In the genomic region with DNA sequence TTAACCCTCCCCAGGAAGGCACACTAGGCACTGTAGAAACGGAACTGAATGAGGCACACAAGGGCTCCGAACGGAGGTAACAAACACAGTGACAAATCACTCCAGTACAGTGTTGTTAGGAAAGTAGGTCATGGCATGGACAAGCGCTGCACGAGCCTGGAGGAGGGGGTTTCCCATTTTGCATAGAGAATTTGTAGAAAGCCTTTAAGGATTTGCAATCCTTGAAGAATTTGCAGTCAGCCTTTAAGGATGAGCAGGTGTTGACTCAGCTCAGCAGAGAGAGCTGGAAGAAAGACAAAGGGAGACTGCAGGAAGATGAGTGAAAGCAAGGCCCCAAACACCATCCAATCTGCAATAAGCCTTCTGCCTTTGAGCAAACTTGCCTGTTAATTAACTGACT, we compare ENCODE assay signal across 1 cellular context.
TF ChIP-seq lines count a peak whose summit lies in the region.

No MANE protein-coding gene starts in this region.

TF ChIP-seq in GM23338, 12 proteins besides CTCF, POLR2A, EP300 and RAD21 (continued from another document):
- TF ChIP-seq, protein P1, sequence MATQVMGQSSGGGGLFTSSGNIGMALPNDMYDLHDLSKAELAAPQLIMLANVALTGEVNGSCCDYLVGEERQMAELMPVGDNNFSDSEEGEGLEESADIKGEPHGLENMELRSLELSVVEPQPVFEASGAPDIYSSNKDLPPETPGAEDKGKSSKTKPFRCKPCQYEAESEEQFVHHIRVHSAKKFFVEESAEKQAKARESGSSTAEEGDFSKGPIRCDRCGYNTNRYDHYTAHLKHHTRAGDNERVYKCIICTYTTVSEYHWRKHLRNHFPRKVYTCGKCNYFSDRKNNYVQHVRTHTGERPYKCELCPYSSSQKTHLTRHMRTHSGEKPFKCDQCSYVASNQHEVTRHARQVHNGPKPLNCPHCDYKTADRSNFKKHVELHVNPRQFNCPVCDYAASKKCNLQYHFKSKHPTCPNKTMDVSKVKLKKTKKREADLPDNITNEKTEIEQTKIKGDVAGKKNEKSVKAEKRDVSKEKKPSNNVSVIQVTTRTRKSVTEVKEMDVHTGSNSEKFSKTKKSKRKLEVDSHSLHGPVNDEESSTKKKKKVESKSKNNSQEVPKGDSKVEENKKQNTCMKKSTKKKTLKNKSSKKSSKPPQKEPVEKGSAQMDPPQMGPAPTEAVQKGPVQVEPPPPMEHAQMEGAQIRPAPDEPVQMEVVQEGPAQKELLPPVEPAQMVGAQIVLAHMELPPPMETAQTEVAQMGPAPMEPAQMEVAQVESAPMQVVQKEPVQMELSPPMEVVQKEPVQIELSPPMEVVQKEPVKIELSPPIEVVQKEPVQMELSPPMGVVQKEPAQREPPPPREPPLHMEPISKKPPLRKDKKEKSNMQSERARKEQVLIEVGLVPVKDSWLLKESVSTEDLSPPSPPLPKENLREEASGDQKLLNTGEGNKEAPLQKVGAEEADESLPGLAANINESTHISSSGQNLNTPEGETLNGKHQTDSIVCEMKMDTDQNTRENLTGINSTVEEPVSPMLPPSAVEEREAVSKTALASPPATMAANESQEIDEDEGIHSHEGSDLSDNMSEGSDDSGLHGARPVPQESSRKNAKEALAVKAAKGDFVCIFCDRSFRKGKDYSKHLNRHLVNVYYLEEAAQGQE (IDR thresholded peaks at IDR 0.05; ENCODE audit: unreplicated experiment): no peak
- TF ChIP-seq POLR2AphosphoS5 (IDR thresholded peaks at IDR 0.05; ENCODE audit: low read depth) (no peak), ZNF114 (CRISPR knock-in tag; IDR thresholded peaks at IDR 0.05) (no peak), EZH2 (IDR thresholded peaks at IDR 0.05; ENCODE audit: low read depth, unreplicated experiment) (no peak), ZNF331 (CRISPR knock-in tag; IDR thresholded peaks at IDR 0.05; ENCODE audit: low read depth) (no peak), CREB1 (CRISPR knock-in tag; IDR thresholded peaks at IDR 0.05; ENCODE audit: low read depth) (no peak)
- TF ChIP-seq, protein P2, sequence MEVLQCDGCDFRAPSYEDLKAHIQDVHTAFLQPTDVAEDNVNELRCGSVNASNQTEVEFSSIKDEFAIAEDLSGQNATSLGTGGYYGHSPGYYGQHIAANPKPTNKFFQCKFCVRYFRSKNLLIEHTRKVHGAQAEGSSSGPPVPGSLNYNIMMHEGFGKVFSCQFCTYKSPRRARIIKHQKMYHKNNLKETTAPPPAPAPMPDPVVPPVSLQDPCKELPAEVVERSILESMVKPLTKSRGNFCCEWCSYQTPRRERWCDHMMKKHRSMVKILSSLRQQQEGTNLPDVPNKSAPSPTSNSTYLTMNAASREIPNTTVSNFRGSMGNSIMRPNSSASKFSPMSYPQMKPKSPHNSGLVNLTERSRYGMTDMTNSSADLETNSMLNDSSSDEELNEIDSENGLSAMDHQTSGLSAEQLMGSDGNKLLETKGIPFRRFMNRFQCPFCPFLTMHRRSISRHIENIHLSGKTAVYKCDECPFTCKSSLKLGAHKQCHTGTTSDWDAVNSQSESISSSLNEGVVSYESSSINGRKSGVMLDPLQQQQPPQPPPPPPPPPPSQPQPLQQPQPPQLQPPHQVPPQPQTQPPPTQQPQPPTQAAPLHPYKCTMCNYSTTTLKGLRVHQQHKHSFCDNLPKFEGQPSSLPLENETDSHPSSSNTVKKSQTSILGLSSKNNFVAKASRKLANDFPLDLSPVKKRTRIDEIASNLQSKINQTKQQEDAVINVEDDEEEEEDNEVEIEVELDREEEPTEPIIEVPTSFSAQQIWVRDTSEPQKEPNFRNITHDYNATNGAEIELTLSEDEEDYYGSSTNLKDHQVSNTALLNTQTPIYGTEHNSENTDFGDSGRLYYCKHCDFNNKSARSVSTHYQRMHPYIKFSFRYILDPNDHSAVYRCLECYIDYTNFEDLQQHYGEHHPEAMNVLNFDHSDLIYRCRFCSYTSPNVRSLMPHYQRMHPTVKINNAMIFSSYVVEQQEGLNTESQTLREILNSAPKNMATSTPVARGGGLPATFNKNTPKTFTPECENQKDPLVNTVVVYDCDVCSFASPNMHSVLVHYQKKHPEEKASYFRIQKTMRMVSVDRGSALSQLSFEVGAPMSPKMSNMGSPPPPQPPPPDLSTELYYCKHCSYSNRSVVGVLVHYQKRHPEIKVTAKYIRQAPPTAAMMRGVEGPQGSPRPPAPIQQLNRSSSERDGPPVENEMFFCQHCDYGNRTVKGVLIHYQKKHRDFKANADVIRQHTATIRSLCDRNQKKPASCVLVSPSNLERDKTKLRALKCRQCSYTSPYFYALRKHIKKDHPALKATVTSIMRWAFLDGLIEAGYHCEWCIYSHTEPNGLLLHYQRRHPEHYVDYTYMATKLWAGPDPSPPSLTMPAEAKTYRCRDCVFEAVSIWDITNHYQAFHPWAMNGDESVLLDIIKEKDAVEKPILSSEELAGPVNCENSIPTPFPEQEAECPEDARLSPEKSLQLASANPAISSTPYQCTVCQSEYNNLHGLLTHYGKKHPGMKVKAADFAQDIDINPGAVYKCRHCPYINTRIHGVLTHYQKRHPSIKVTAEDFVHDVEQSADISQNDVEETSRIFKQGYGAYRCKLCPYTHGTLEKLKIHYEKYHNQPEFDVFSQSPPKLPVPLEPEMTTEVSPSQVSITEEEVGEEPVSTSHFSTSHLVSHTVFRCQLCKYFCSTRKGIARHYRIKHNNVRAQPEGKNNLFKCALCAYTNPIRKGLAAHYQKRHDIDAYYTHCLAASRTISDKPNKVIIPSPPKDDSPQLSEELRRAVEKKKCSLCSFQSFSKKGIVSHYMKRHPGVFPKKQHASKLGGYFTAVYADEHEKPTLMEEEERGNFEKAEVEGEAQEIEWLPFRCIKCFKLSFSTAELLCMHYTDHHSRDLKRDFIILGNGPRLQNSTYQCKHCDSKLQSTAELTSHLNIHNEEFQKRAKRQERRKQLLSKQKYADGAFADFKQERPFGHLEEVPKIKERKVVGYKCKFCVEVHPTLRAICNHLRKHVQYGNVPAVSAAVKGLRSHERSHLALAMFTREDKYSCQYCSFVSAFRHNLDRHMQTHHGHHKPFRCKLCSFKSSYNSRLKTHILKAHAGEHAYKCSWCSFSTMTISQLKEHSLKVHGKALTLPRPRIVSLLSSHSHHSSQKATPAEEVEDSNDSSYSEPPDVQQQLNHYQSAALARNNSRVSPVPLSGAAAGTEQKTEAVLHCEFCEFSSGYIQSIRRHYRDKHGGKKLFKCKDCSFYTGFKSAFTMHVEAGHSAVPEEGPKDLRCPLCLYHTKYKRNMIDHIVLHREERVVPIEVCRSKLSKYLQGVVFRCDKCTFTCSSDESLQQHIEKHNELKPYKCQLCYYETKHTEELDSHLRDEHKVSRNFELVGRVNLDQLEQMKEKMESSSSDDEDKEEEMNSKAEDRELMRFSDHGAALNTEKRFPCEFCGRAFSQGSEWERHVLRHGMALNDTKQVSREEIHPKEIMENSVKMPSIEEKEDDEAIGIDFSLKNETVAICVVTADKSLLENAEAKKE (CRISPR knock-in tag; IDR thresholded peaks at IDR 0.05): no peak
TF ChIP-seq in GM23338: peak in this region for 0.
